1 cellular context compared by ENCODE assay signal in the genomic region with DNA sequence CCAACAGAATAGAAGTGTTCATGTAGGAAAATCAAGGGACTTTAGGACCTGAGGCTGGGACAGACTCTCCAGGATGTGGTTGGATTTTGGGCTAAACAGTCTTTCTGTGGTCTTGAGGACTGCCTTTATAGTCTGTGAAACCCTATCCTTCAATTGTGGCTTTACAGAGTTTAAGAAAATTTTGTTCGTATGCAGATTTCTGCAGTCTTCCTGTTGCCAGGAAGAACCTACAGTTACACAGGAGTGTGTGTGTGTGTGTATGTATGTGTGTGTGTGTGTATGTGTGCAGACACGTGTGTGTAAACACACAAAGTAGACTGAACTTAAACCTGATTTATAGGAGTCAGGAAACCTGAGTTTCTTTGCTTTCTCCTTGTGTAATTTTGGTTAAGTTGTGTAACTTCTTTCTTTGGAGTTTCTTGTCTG.
TF ChIP-seq lines count a peak whose summit lies in the region.

No MANE protein-coding gene starts in this region.

TF ChIP-seq in H1, 55 proteins besides CTCF, POLR2A, EP300 and RAD21 (continued from another document):
- no peak for TF ChIP-seq CBX8 (IDR thresholded peaks at IDR 0.05; ENCODE audit: borderline replicate concordance, low read depth, low read length)
- no peak for TF ChIP-seq TCF12 (IDR thresholded peaks at IDR 0.05; ENCODE audit: low read depth, low read length)
- no peak for TF ChIP-seq JUND (IDR thresholded peaks at IDR 0.05; ENCODE audit: low read length)
- TF ChIP-seq SP4 (IDR thresholded peaks at IDR 0.05; ENCODE audit: low read length): no peak
- TF ChIP-seq ASH2L (IDR thresholded peaks at IDR 0.05; ENCODE audit: low read length): no peak
- TF ChIP-seq, protein P1, sequence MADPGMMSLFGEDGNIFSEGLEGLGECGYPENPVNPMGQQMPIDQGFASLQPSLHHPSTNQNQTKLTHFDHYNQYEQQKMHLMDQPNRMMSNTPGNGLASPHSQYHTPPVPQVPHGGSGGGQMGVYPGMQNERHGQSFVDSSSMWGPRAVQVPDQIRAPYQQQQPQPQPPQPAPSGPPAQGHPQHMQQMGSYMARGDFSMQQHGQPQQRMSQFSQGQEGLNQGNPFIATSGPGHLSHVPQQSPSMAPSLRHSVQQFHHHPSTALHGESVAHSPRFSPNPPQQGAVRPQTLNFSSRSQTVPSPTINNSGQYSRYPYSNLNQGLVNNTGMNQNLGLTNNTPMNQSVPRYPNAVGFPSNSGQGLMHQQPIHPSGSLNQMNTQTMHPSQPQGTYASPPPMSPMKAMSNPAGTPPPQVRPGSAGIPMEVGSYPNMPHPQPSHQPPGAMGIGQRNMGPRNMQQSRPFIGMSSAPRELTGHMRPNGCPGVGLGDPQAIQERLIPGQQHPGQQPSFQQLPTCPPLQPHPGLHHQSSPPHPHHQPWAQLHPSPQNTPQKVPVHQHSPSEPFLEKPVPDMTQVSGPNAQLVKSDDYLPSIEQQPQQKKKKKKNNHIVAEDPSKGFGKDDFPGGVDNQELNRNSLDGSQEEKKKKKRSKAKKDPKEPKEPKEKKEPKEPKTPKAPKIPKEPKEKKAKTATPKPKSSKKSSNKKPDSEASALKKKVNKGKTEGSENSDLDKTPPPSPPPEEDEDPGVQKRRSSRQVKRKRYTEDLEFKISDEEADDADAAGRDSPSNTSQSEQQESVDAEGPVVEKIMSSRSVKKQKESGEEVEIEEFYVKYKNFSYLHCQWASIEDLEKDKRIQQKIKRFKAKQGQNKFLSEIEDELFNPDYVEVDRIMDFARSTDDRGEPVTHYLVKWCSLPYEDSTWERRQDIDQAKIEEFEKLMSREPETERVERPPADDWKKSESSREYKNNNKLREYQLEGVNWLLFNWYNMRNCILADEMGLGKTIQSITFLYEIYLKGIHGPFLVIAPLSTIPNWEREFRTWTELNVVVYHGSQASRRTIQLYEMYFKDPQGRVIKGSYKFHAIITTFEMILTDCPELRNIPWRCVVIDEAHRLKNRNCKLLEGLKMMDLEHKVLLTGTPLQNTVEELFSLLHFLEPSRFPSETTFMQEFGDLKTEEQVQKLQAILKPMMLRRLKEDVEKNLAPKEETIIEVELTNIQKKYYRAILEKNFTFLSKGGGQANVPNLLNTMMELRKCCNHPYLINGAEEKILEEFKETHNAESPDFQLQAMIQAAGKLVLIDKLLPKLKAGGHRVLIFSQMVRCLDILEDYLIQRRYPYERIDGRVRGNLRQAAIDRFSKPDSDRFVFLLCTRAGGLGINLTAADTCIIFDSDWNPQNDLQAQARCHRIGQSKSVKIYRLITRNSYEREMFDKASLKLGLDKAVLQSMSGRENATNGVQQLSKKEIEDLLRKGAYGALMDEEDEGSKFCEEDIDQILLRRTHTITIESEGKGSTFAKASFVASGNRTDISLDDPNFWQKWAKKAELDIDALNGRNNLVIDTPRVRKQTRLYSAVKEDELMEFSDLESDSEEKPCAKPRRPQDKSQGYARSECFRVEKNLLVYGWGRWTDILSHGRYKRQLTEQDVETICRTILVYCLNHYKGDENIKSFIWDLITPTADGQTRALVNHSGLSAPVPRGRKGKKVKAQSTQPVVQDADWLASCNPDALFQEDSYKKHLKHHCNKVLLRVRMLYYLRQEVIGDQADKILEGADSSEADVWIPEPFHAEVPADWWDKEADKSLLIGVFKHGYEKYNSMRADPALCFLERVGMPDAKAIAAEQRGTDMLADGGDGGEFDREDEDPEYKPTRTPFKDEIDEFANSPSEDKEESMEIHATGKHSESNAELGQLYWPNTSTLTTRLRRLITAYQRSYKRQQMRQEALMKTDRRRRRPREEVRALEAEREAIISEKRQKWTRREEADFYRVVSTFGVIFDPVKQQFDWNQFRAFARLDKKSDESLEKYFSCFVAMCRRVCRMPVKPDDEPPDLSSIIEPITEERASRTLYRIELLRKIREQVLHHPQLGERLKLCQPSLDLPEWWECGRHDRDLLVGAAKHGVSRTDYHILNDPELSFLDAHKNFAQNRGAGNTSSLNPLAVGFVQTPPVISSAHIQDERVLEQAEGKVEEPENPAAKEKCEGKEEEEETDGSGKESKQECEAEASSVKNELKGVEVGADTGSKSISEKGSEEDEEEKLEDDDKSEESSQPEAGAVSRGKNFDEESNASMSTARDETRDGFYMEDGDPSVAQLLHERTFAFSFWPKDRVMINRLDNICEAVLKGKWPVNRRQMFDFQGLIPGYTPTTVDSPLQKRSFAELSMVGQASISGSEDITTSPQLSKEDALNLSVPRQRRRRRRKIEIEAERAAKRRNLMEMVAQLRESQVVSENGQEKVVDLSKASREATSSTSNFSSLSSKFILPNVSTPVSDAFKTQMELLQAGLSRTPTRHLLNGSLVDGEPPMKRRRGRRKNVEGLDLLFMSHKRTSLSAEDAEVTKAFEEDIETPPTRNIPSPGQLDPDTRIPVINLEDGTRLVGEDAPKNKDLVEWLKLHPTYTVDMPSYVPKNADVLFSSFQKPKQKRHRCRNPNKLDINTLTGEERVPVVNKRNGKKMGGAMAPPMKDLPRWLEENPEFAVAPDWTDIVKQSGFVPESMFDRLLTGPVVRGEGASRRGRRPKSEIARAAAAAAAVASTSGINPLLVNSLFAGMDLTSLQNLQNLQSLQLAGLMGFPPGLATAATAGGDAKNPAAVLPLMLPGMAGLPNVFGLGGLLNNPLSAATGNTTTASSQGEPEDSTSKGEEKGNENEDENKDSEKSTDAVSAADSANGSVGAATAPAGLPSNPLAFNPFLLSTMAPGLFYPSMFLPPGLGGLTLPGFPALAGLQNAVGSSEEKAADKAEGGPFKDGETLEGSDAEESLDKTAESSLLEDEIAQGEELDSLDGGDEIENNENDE (IDR thresholded peaks at IDR 0.05; ENCODE audit: insufficient replicate concordance, low read length): no peak
- no peak for TF ChIP-seq MAFK (IDR thresholded peaks at IDR 0.05; ENCODE audit: low read depth, low read length)
- no peak for TF ChIP-seq NANOG (IDR thresholded peaks at IDR 0.05; ENCODE audit: insufficient read depth, low read depth, low read length, poor library complexity, severe bottlenecking)
- TF ChIP-seq EGR1 (IDR thresholded peaks at IDR 0.05; ENCODE audit: borderline replicate concordance, low read depth, low read length): no peak
